ENCODE assay signal across 9 cellular contexts in genomic region chr1:46622341-46622740, GRCh38. TPM values are rescaled to one million over a fixed set of nuclear protein-coding genes. Genes with fewer than 3 reads are reported as not detected.
DNase-seq lines count a peak whose midpoint lies in the region; ATAC-seq and TF ChIP-seq lines count a peak whose summit lies in the region.
"Had no signal": no experiment of that assay in that cellular context is flagged by ENCODE, and none has a peak within 500 bp of the region (broad histone marks: within the 10 kb centered on the region; RNA-seq: fewer than 3 reads in every experiment).

No MANE protein-coding gene starts in this region.

- in situ Hi-C loops in GM23248 (cut with MboI), result no loop called here
- in situ Hi-C loops in SK-MEL-5 (cut with HindIII; ENCODE audit: low pct_unique_long_range_greater_than_20kb, low sequenced_read_pairs), result no loop called here

- DNase-seq in A673 (ENCODE audit: low spot score), result peak; percentile 76
- DNase-seq in GM23248, result peak; percentile 73
- DNase-seq in SK-MEL-5 (ENCODE audit: low read depth, low spot score), result peak; percentile 81
- no peak for DNase-seq in GF-D8 (lab: John Stamatoyannopoulos, UW)
- no peak for DNase-seq in stimulated activated CD4-positive, alpha-beta T cell treated with anti-CD3 and anti-CD28 coated beads, Interleukin-4, amount 100 ng/mL, for 24 hours

- H4K20me1 ChIP-seq in GM23248 (ENCODE audit: insufficient read depth), result no peaks in the 10 kb centered on the region

- H3K9ac ChIP-seq in GM23248, result peak overlapping the region; percentile 46; the same call in 1 of the 2 replicates

- peak; percentile 35 for ATAC-seq in gastroesophageal sphincter
- ATAC-seq in HG03045 (IDR thresholded peaks at IDR 0.05; ENCODE audit: unreplicated experiment), result no peak
- no peak for ATAC-seq in HG03378 (IDR thresholded peaks at IDR 0.05; ENCODE audit: unreplicated experiment)

- no peaks in the 10 kb centered on the region for H3K27me3 ChIP-seq in A673 (replicated peaks; ENCODE audit: insufficient read depth, low read depth, low read length, poor library complexity)
- H3K27me3 ChIP-seq in GM23248 (replicated peaks; ENCODE audit: insufficient read depth), result no peaks in the 10 kb centered on the region
- H3K27me3 ChIP-seq in gastroesophageal sphincter, result no peaks in the 10 kb centered on the region

- TF ChIP-seq CTCF in A673 (conservative IDR thresholded peaks at IDR 0.05; ENCODE audit: low read depth, low read length) (peak; percentile 68), gastroesophageal sphincter (IDR thresholded peaks at IDR 0.05) (peak in 3 of 4 experiments; percentile 52 to 68 (median 56))

- no TSS peak for BruUV-seq in A673 (replicated peaks; lab: Mats Ljungman, UMichigan)

- H2AFZ ChIP-seq in GM23248, result peak overlapping the region; percentile 90

- TF ChIP-seq POLR2A in gastroesophageal sphincter (IDR thresholded peaks at IDR 0.05), result no peak

- H3K27ac ChIP-seq in A673 (ENCODE audit: low read depth, low read length, poor library complexity, severe bottlenecking) (no peak overlapping the region), GM23248 (peak overlapping the region; percentile 76), gastroesophageal sphincter (no peak overlapping the region)

- CTCF ChIA-PET in A673 (lab: Charles Lee), result interaction anchor here (0.5 to 0.6 kb wide), 2 partner anchors 70 to 87 kb away, joined by 3 read pairs; no protein-coding TSS in a partner anchor

- H3K9me2 ChIP-seq in GM23248 (ENCODE audit: insufficient read depth), result no peaks in the 10 kb centered on the region

- no peaks in the 10 kb centered on the region for H3K79me2 ChIP-seq in GM23248 (ENCODE audit: insufficient read depth)

- H3K4me1 ChIP-seq in A673 (ENCODE audit: insufficient read depth, low read length, poor library complexity, severe bottlenecking) (peaks cover 4% of the 10 kb centered on the region), GM23248 (ENCODE audit: insufficient read depth) (peaks cover 15% of the 10 kb centered on the region), gastroesophageal sphincter (peaks cover 0 to 28% (median under 1%) of the 10 kb centered on the region in 3 donors)

- H3F3A ChIP-seq in GM23248 (ENCODE audit: insufficient read depth), result peaks cover 26% of the 10 kb centered on the region

- intact Hi-C loops in A673 (cut with micrococcal nuclease; ENCODE audit: unreplicated experiment), result loop anchor here (2.0 kb wide), 1 partner anchor 102 kb away; no protein-coding TSS in a partner anchor

- peak overlapping the region; percentile 74 for H3K4me2 ChIP-seq in GM23248 (ENCODE audit: unreplicated experiment)

- POLR2A ChIA-PET in A673 (lab: Charles Lee; ENCODE audit: low non-redundant PET), result no interaction called here

- H3K36me3 ChIP-seq in A673 (ENCODE audit: insufficient read depth, low read length, poor library complexity, severe bottlenecking) (no peaks in the 10 kb centered on the region), GM23248 (ENCODE audit: low read depth) (no peaks in the 10 kb centered on the region), gastroesophageal sphincter (no peaks in the 10 kb centered on the region)

- H3K4me3 ChIP-seq in A673 (ENCODE audit: low read depth, low read length, poor library complexity, severe bottlenecking), result no peak overlapping the region
- peak overlapping the region; percentile 36 for H3K4me3 ChIP-seq in GM23248
- no peak overlapping the region for H3K4me3 ChIP-seq in gastroesophageal sphincter
- H3K4me3 ChIP-seq: lung had no signal

- WGBS in GM23248 (ENCODE audit: low coverage in 1 of 2, low lambda C conversion rate in 2 of 2, missing lambda C conversion rate in 2 of 2), 2 experiments, result 0 to 8% methylated on average over 3 of the region's 3 CpGs
- WGBS in gastroesophageal sphincter (ENCODE audit: low coverage in 1 of 2), 2 donors, result 38 to 80% methylated on average over 1 to 3 of the region's 3 CpGs

- H3K9me3 ChIP-seq in A673 (ENCODE audit: low read depth, low read length, poor library complexity, severe bottlenecking) (no peaks in the 10 kb centered on the region), GM23248 (ENCODE audit: low read depth) (no peaks in the 10 kb centered on the region), gastroesophageal sphincter (no peaks in the 10 kb centered on the region)

- no peak for TF ChIP-seq EP300 in gastroesophageal sphincter (IDR thresholded peaks at IDR 0.05)

RNA-seq across cellular contexts. Expression of gene MOB3C, which starts 5.7 kb away (rescaled TPM):
- total RNA-seq in A673 (2021) (2.5 and 3.7 TPM in 2 replicates), gastroesophageal sphincter (10 to 100 TPM; 20.7 to 28.3 (median 23.2) TPM)
- total RNA-seq in GM23248 (2014; rRNA removed; shearing (Covaris generic)), result 5.9 and 7.0 TPM in 2 replicates
- polyA plus RNA-seq in GM23248 (2016; fragmentation: Nextera tagmentation; extraction: Ambion mirVana), result 4.7 and 6.1 TPM in 2 replicates
- 4.6 and 4.8 TPM in 2 replicates for total RNA-seq in SK-MEL-5 (2014; rRNA removed; shearing (Covaris generic))
- 6.1 and 7.4 TPM in 2 replicates for polyA plus RNA-seq in SK-MEL-5 (2015; cell fraction: cytosol; rRNA removed)
- polyA plus RNA-seq in SK-MEL-5 (2015; cell fraction: nucleus; rRNA removed), result 10.1 and 11.3 TPM in 2 replicates

RNA-seq across cellular contexts. Expression of gene MKNK1, which starts 18.3 kb away (rescaled TPM):
- total RNA-seq in A673 (2021) (22.7 and 32.0 TPM in 2 replicates), gastroesophageal sphincter (10 to 100 TPM; 23.0 to 42.1 (median 34.5) TPM)
- total RNA-seq in GM23248 (2014; rRNA removed; shearing (Covaris generic)), result 8.9 and 15.5 TPM in 2 replicates
- 10.0 and 16.1 TPM in 2 replicates for polyA plus RNA-seq in GM23248 (2016; fragmentation: Nextera tagmentation; extraction: Ambion mirVana)
- 14.5 and 16.2 TPM in 2 replicates for total RNA-seq in SK-MEL-5 (2014; rRNA removed; shearing (Covaris generic))
- polyA plus RNA-seq in SK-MEL-5 (2015; cell fraction: cytosol; rRNA removed), result 23.4 and 24.6 TPM in 2 replicates
- 92.5 and 97.0 TPM in 2 replicates for polyA plus RNA-seq in SK-MEL-5 (2015; cell fraction: nucleus; rRNA removed)

RNA-seq across cellular contexts. Expression of gene ATPAF1, which starts 45.8 kb away (rescaled TPM):
- total RNA-seq in A673 (2021) (41.7 and 51.9 TPM in 2 replicates), gastroesophageal sphincter (100 to 1,000 TPM in 1 of 4 donors, 10 to 100 TPM in 3; 61.7 to 101 (median 81.8) TPM)
- total RNA-seq in GM23248 (2014; rRNA removed; shearing (Covaris generic)), result 61.3 and 66.3 TPM in 2 replicates
- 43.3 and 46.3 TPM in 2 replicates for polyA plus RNA-seq in GM23248 (2016; fragmentation: Nextera tagmentation; extraction: Ambion mirVana)
- total RNA-seq in SK-MEL-5 (2014; rRNA removed; shearing (Covaris generic)), result 62.9 and 68.8 TPM in 2 replicates
- 45.4 and 68.6 TPM in 2 replicates for polyA plus RNA-seq in SK-MEL-5 (2015; cell fraction: cytosol; rRNA removed)
- polyA plus RNA-seq in SK-MEL-5 (2015; cell fraction: nucleus; rRNA removed), result 26.4 and 28.8 TPM in 2 replicates

RNA-seq across cellular contexts. Expression of gene TEX38, which starts 49.3 kb away (rescaled TPM):
- total RNA-seq in A673 (2021) (not detected in 2 replicates), gastroesophageal sphincter (1 to 10 TPM in 1 of 4 donors, not detected in 3; 1.7 TPM)
- not detected in 2 replicates for total RNA-seq in GM23248 (2014; rRNA removed; shearing (Covaris generic))
- polyA plus RNA-seq in GM23248 (2016; fragmentation: Nextera tagmentation; extraction: Ambion mirVana), result 0.34 TPM in 1 of 2 replicates, not detected in the other
- total RNA-seq in SK-MEL-5 (2014; rRNA removed; shearing (Covaris generic)), result not detected in 2 replicates
- not detected in 2 replicates for polyA plus RNA-seq in SK-MEL-5 (2015; cell fraction: cytosol; rRNA removed)
- polyA plus RNA-seq in SK-MEL-5 (2015; cell fraction: nucleus; rRNA removed), result not detected in 2 replicates
- total RNA-seq: lung had no signal
- polyA plus RNA-seq: lung had no signal

Comparison
In these comparisons a context has a peak if more than half of its experiments do, and no peak if none do; other contexts are left out.
1. DNase-seq: peak in A673 (single experiment), GM23248 (single experiment) and SK-MEL-5 (single experiment); none in GF-D8 (single experiment) and stimulated activated CD4-positive, alpha-beta T cell treated with anti-CD3 and anti-CD28 coated beads, Interleukin-4, amount 100 ng/mL, for 24 hours (single experiment).